14 cellular contexts compared by ENCODE assay signal in genomic region chr10:130018253-130018652, GRCh38. TPM values are rescaled to one million over a fixed set of nuclear protein-coding genes. Genes with fewer than 3 reads are reported as not detected.
DNase-seq lines count a peak whose midpoint lies in the region; ATAC-seq lines count a peak whose summit lies in the region.
"Had no signal": no experiment of that assay in that cellular context is flagged by ENCODE, and none has a peak within 500 bp of the region (broad histone marks: within the 10 kb centered on the region; RNA-seq: fewer than 3 reads in every experiment).

No MANE protein-coding gene starts in this region.

- intact Hi-C loops in activated CD4-positive, alpha-beta T cell treated with anti-CD3 and anti-CD28 coated beads, Interleukin-2, amount 10 ng/mL, durations not matched to agents 24 days and 14 days (cut with micrococcal nuclease) = no loop called here

- peak; percentile 78 for ATAC-seq in activated naive CD8-positive, alpha-beta T cell treated with anti-CD3 and anti-CD28 coated beads, Interleukin-2, amount 10 ng/mL, durations not matched to agents 7 days and 5 days (ENCODE audit: low read depth)
- ATAC-seq in effector memory CD8-positive, alpha-beta T cell (replicated peaks) = no peak
- ATAC-seq: left lobe of liver had no signal

- H3K4me1 Mint-ChIP-seq in activated CD4-positive, alpha-beta T cell treated with anti-CD3 and anti-CD28 coated beads, Interleukin-2, amount 10 ng/mL, durations not matched to agents 24 days and 14 days = peaks cover 8% of the 10 kb centered on the region
- peaks cover 5% of the 10 kb centered on the region for H3K4me1 Mint-ChIP-seq in activated naive CD8-positive, alpha-beta T cell treated with anti-CD3 and anti-CD28 coated beads, Interleukin-2, amount 10 ng/mL, durations not matched to agents 7 days and 5 days
- no peaks in the 10 kb centered on the region for H3K4me1 Mint-ChIP-seq in effector memory CD8-positive, alpha-beta T cell (ENCODE audit: low read depth in 2 of 2)

- H3K36me3 Mint-ChIP-seq in activated CD4-positive, alpha-beta T cell treated with anti-CD3 and anti-CD28 coated beads, Interleukin-2, amount 10 ng/mL, durations not matched to agents 24 days and 14 days (ENCODE audit: low read depth) = no peaks in the 10 kb centered on the region
- no peaks in the 10 kb centered on the region for H3K36me3 Mint-ChIP-seq in activated naive CD8-positive, alpha-beta T cell treated with anti-CD3 and anti-CD28 coated beads, Interleukin-2, amount 10 ng/mL, durations not matched to agents 7 days and 5 days
- no peaks in the 10 kb centered on the region for H3K36me3 Mint-ChIP-seq in effector memory CD8-positive, alpha-beta T cell (ENCODE audit: insufficient read depth)

- DNase-seq in activated CD4-positive, alpha-beta T cell treated with anti-CD3 and anti-CD28 coated beads, Interleukin-2, amount 10 ng/mL, durations not matched to agents 24 days and 14 days = peak; percentile 66
- DNase-seq in activated CD4-positive, alpha-beta T cell treated with anti-CD3 and anti-CD28 coated beads, Interleukin-2, amount 50 U/mL, for 4 hours = no peak
- DNase-seq in Kasumi-1 (lab: John Stamatoyannopoulos, UW) (peak; percentile 8 to 38), mucosa of gallbladder (ENCODE audit: low spot score) (peak; percentile 1), middle frontal gyrus (ENCODE audit: extremely low spot score, low spot score) (no peak), NCI-H2029 (lab: John Stamatoyannopoulos, UW) (no peak)
- DNase-seq in activated naive CD8-positive, alpha-beta T cell treated with anti-CD3 and anti-CD28 coated beads, Interleukin-2, amount 10 ng/mL, durations not matched to agents 7 days and 5 days = no peak
- DNase-seq in effector memory CD8-positive, alpha-beta T cell = no peak
- DNase-seq: activated T-cell treated with anti-CD3 and anti-CD28 coated beads for 4 hours; central memory CD4-positive, alpha-beta T cell; GOT3 had no signal

- no peaks in the 10 kb centered on the region for H3K9me3 Mint-ChIP-seq in activated CD4-positive, alpha-beta T cell treated with anti-CD3 and anti-CD28 coated beads, Interleukin-2, amount 10 ng/mL, durations not matched to agents 24 days and 14 days
- H3K9me3 Mint-ChIP-seq in activated naive CD8-positive, alpha-beta T cell treated with anti-CD3 and anti-CD28 coated beads, Interleukin-2, amount 10 ng/mL, durations not matched to agents 7 days and 5 days = no peaks in the 10 kb centered on the region
- no peaks in the 10 kb centered on the region for H3K9me3 Mint-ChIP-seq in effector memory CD8-positive, alpha-beta T cell
- H3K9me3 Mint-ChIP-seq: stimulated activated naive CD8-positive, alpha-beta T cell treated with anti-CD3 and anti-CD28 coated beads, Interleukin-15, Interleukin-2, amounts not matched to agents 100 ng/mL and 50 ng/mL, for 24 hours; T-helper 1 cell treated with Interleukin-12 subunit alpha and Interleukin-12 subunit beta and Interleukin-4 antibody, amounts not matched to agents 30 μg/mL and 1 μg/mL, for 36 hours had no signal

- POLR2A ChIA-PET in activated naive CD8-positive, alpha-beta T cell treated with anti-CD3 and anti-CD28 coated beads, Interleukin-2, amount 10 ng/mL, durations not matched to agents 7 days and 5 days (lab: Charles Lee) = no interaction called here

- no peak overlapping the region for H3K27ac Mint-ChIP-seq in activated CD4-positive, alpha-beta T cell treated with anti-CD3 and anti-CD28 coated beads, Interleukin-2, amount 10 ng/mL, durations not matched to agents 24 days and 14 days
- H3K27ac Mint-ChIP-seq in activated naive CD8-positive, alpha-beta T cell treated with anti-CD3 and anti-CD28 coated beads, Interleukin-2, amount 10 ng/mL, durations not matched to agents 7 days and 5 days = no peak overlapping the region
- H3K27ac Mint-ChIP-seq in effector memory CD8-positive, alpha-beta T cell = no peak overlapping the region
- H3K27ac Mint-ChIP-seq: stimulated activated naive CD8-positive, alpha-beta T cell treated with anti-CD3 and anti-CD28 coated beads, Interleukin-15, Interleukin-2, amounts not matched to agents 100 ng/mL and 50 ng/mL, for 24 hours; T-helper 1 cell treated with Interleukin-12 subunit alpha and Interleukin-12 subunit beta and Interleukin-4 antibody, amounts not matched to agents 30 μg/mL and 1 μg/mL, for 36 hours had no signal

- H3K4me3 Mint-ChIP-seq in activated CD4-positive, alpha-beta T cell treated with anti-CD3 and anti-CD28 coated beads, Interleukin-2, amount 10 ng/mL, durations not matched to agents 24 days and 14 days = no peak overlapping the region
- H3K4me3 Mint-ChIP-seq in activated naive CD8-positive, alpha-beta T cell treated with anti-CD3 and anti-CD28 coated beads, Interleukin-2, amount 10 ng/mL, durations not matched to agents 7 days and 5 days = no peak overlapping the region
- no peak overlapping the region for H3K4me3 Mint-ChIP-seq in effector memory CD8-positive, alpha-beta T cell
- H3K4me3 Mint-ChIP-seq: stimulated activated naive CD8-positive, alpha-beta T cell treated with anti-CD3 and anti-CD28 coated beads, Interleukin-15, Interleukin-2, amounts not matched to agents 100 ng/mL and 50 ng/mL, for 24 hours; T-helper 1 cell treated with Interleukin-12 subunit alpha and Interleukin-12 subunit beta and Interleukin-4 antibody, amounts not matched to agents 30 μg/mL and 1 μg/mL, for 36 hours had no signal

- H3K27me3 Mint-ChIP-seq in activated CD4-positive, alpha-beta T cell treated with anti-CD3 and anti-CD28 coated beads, Interleukin-2, amount 10 ng/mL, durations not matched to agents 24 days and 14 days = no peaks in the 10 kb centered on the region
- H3K27me3 Mint-ChIP-seq in activated naive CD8-positive, alpha-beta T cell treated with anti-CD3 and anti-CD28 coated beads, Interleukin-2, amount 10 ng/mL, durations not matched to agents 7 days and 5 days = peaks cover 2% of the 10 kb centered on the region
- peaks cover 0 to 20% of the 10 kb centered on the region in 2 donors for H3K27me3 Mint-ChIP-seq in effector memory CD8-positive, alpha-beta T cell
- H3K27me3 Mint-ChIP-seq: stimulated activated naive CD8-positive, alpha-beta T cell treated with anti-CD3 and anti-CD28 coated beads, Interleukin-15, Interleukin-2, amounts not matched to agents 100 ng/mL and 50 ng/mL, for 24 hours had no signal

RNA-seq across cellular contexts. Expression of gene EBF3, which starts 54.2 kb away (rescaled TPM):
- not detected in 2 replicates for total RNA-seq in activated CD4-positive, alpha-beta T cell treated with anti-CD3 and anti-CD28 coated beads, Interleukin-2, amount 10 ng/mL, durations not matched to agents 24 days and 14 days
- total RNA-seq in activated naive CD8-positive, alpha-beta T cell treated with anti-CD3 and anti-CD28 coated beads, Interleukin-2, amount 10 ng/mL, durations not matched to agents 7 days and 5 days = not detected
- 1.8 TPM for total RNA-seq in mucosa of gallbladder
- total RNA-seq: left lobe of liver had no signal

Comparison
In these comparisons a context has a peak if more than half of its experiments do, and no peak if none do; other contexts are left out.
1. DNase-seq: peak in activated CD4-positive, alpha-beta T cell treated with anti-CD3 and anti-CD28 coated beads, Interleukin-2, amount 10 ng/mL, durations not matched to agents 24 days and 14 days (single experiment), Kasumi-1 (2 of 2) and mucosa of gallbladder (single experiment); none in activated CD4-positive, alpha-beta T cell treated with anti-CD3 and anti-CD28 coated beads, Interleukin-2, amount 50 U/mL, for 4 hours (0 of 2), activated naive CD8-positive, alpha-beta T cell treated with anti-CD3 and anti-CD28 coated beads, Interleukin-2, amount 10 ng/mL, durations not matched to agents 7 days and 5 days (single experiment), middle frontal gyrus (single experiment), NCI-H2029 (single experiment) and effector memory CD8-positive, alpha-beta T cell (0 of 3).